28 cellular contexts compared by ENCODE assay signal in genomic region chr14:73863209-73863608, GRCh38.
"Had no signal": no experiment of that assay in that cellular context is flagged by ENCODE, and none has a peak within 500 bp of the region (broad histone marks: within the 10 kb centered on the region; RNA-seq: fewer than 3 reads in every experiment).

No MANE protein-coding gene starts in this region.

- H3K4me3 ChIP-seq: colonic mucosa, esophagus squamous epithelium, gastrocnemius medialis, heart right ventricle, lower lobe of right lung, mucosa of descending colon had no signal

- H3K27me3 Mint-ChIP-seq: dendritic cell treated with granulocyte-macrophage colony-stimulating factor and Interleukin-4, amounts not matched to agents 40 ng/mL and 50 ng/mL, for 4 days; effector memory CD8-positive, alpha-beta T cell had no signal

- H3K9me3 Mint-ChIP-seq: dendritic cell treated with granulocyte-macrophage colony-stimulating factor and Interleukin-4, amounts not matched to agents 40 ng/mL and 50 ng/mL, for 4 days; effector memory CD8-positive, alpha-beta T cell; endodermal cell; mesothelial cell of epicardium had no signal

- H3K27me3 ChIP-seq: colonic mucosa, esophagus squamous epithelium, gastrocnemius medialis, heart right ventricle had no signal

- DNase-seq: cerebellar nuclear complex; colonic mucosa; cortex of kidney; effector CD8-positive, alpha-beta T cell; effector memory CD8-positive, alpha-beta T cell; endodermal cell; erythroblast; esophagus squamous epithelium; foreskin fibroblast; foreskin melanocyte; gastrocnemius medialis; glutamatergic neuron; head of caudate nucleus; heart right ventricle; hippocampal formation; islet precursor cell; kidney; kidney glomerular epithelial cell; left colon; left ventricle myocardium superior; lower lobe of right lung; mesenchymal stem cell; mucosa of descending colon had no signal

- H3K27ac Mint-ChIP-seq: dendritic cell treated with granulocyte-macrophage colony-stimulating factor and Interleukin-4, amounts not matched to agents 40 ng/mL and 50 ng/mL, for 4 days; effector memory CD8-positive, alpha-beta T cell; endodermal cell; mesothelial cell of epicardium had no signal

- H3K4me3 Mint-ChIP-seq: dendritic cell treated with granulocyte-macrophage colony-stimulating factor and Interleukin-4, amounts not matched to agents 40 ng/mL and 50 ng/mL, for 4 days; effector memory CD8-positive, alpha-beta T cell; endodermal cell; mesothelial cell of epicardium had no signal

- FAIRE-seq: endometrium, kidney had no signal

- H3K4me1 Mint-ChIP-seq: endodermal cell, mesothelial cell of epicardium had no signal

- ATAC-seq: effector memory CD8-positive, alpha-beta T cell; esophagus mucosa; gastrocnemius medialis; heart right ventricle; left ventricle myocardium superior; lower lobe of right lung had no signal

- H3K36me3 ChIP-seq: colonic mucosa had no signal

- H3K4me1 ChIP-seq: colonic mucosa, esophagus squamous epithelium, gastrocnemius medialis, heart right ventricle, lower lobe of right lung had no signal

- H3K9me3 ChIP-seq: colonic mucosa, esophagus squamous epithelium, gastrocnemius medialis, heart right ventricle, lower lobe of right lung, mucosa of descending colon had no signal

- H3K27ac ChIP-seq: colonic mucosa, epithelial cell of prostate, esophagus squamous epithelium, gastrocnemius medialis, heart right ventricle, lower lobe of right lung had no signal
